13 cellular contexts compared by ENCODE assay signal in the genomic region with DNA sequence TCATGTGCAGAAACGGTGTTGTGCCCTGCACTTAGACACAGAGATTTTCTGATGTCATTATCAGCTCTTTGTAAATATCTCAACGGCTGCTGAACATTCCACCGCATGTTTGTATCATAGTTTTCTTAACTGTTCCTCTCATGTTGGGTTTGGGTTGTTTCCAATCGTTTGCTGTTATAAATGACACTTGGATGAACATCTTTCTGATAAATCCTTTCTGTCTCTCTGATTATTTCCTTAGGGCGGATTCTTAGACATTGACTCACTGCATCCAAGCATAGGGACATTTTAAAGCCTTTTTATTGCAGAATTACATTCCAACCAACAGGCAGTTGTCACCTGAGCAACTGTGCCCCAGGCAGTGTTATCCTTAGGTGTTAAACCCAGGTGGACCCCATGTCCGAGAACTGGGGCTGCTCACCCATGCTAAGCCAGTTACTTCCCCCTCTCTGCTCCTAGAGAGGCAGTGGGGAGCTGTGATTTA. TPM values are rescaled to one million over a fixed set of nuclear protein-coding genes. Genes with fewer than 3 reads are reported as not detected.
DNase-seq lines count a peak whose midpoint lies in the region; ATAC-seq and TF ChIP-seq lines count a peak whose summit lies in the region.
"Had no signal": no experiment of that assay in that cellular context is flagged by ENCODE, and none has a peak within 500 bp of the region (broad histone marks: within the 10 kb centered on the region; RNA-seq: fewer than 3 reads in every experiment).

No MANE protein-coding gene starts in this region.

- H3K36me3 ChIP-seq in RWPE2 (ENCODE audit: low read depth) (peaks cover 6% of the 10 kb centered on the region; the same call in 1 of the 2 replicates), skeletal muscle satellite cell (ENCODE audit: insufficient read depth, low read length) (peaks cover 24% of the 10 kb centered on the region)
- H3K36me3 ChIP-seq: adrenal gland had no signal

- DNase-seq in Caki2 (ENCODE audit: low read depth) (peak; percentile 94), RWPE2 (ENCODE audit: low spot score) (peak; percentile 67), fibroblast of the aortic adventitia (ENCODE audit: low read depth) (peak; percentile 94), HPDE6-E6E7 (ENCODE audit: extremely low spot score) (no peak)
- no peak for DNase-seq in CD4-positive, alpha-beta T cell
- no peak for DNase-seq in stimulated activated naive B cell treated with anti-CD40 and anti-IgM and Interleukin-4, amounts not matched to agents 10 μg/mL and 1 μg/mL and 100 μg/mL, for 72 hours
- DNase-seq: adrenal gland; endodermal cell; NCI-H1105; stimulated activated naive CD8-positive, alpha-beta T cell treated with anti-CD3 and anti-CD28 coated beads, Interleukin-15, amount 100 ng/mL, for 72 hours had no signal

- peak; percentile 72 for ATAC-seq in RWPE2 (ENCODE audit: low read depth)
- ATAC-seq in CD4-positive, alpha-beta T cell (ENCODE audit: poor library complexity): no peak
- no peak for ATAC-seq in HG02759 (IDR thresholded peaks at IDR 0.05; ENCODE audit: unreplicated experiment)
- ATAC-seq in stimulated activated naive B cell treated with anti-CD40 and anti-IgM and Interleukin-4, amounts not matched to agents 10 μg/mL and 1 μg/mL and 100 μg/mL, for 72 hours (replicated peaks): no peak
- ATAC-seq: stimulated activated naive CD8-positive, alpha-beta T cell treated with anti-CD3 and anti-CD28 coated beads, Interleukin-15, amount 100 ng/mL, for 72 hours had no signal

- H3K4me1 Mint-ChIP-seq in CD4-positive, alpha-beta T cell (ENCODE audit: low read depth): no peaks in the 10 kb centered on the region
- H3K4me1 Mint-ChIP-seq in stimulated activated naive B cell treated with anti-CD40 and anti-IgM and Interleukin-4, amounts not matched to agents 10 μg/mL and 1 μg/mL and 100 μg/mL, for 72 hours: no peaks in the 10 kb centered on the region

- CTCF ChIA-PET in CD4-positive, alpha-beta T cell (lab: Charles Lee): no interaction called here

- POLR2A ChIA-PET in CD4-positive, alpha-beta T cell (lab: Charles Lee): interaction anchor here (0.6 kb wide), 1 partner anchor 705 kb away, joined by 3 read pairs; no protein-coding TSS in a partner anchor

- H3K9me3 Mint-ChIP-seq in CD4-positive, alpha-beta T cell: no peaks in the 10 kb centered on the region
- H3K9me3 Mint-ChIP-seq in stimulated activated naive B cell treated with anti-CD40 and anti-IgM and Interleukin-4, amounts not matched to agents 10 μg/mL and 1 μg/mL and 100 μg/mL, for 72 hours: peaks cover 0 to 2% of the 10 kb centered on the region in 2 donors

- TF ChIP-seq CTCF in RWPE2 (IDR thresholded peaks at IDR 0.05; ENCODE audit: poor library complexity, severe bottlenecking) (no peak), fibroblast of the aortic adventitia (IDR thresholded peaks at IDR 0.05; ENCODE audit: insufficient read depth, low read length) (no peak)
- TF ChIP-seq CTCF in CD4-positive, alpha-beta T cell (IDR thresholded peaks at IDR 0.05): no peak

- H3K27ac Mint-ChIP-seq in CD4-positive, alpha-beta T cell: no peak overlapping the region
- no peak overlapping the region for H3K27ac Mint-ChIP-seq in stimulated activated naive B cell treated with anti-CD40 and anti-IgM and Interleukin-4, amounts not matched to agents 10 μg/mL and 1 μg/mL and 100 μg/mL, for 72 hours
- H3K27ac Mint-ChIP-seq: endodermal cell; stimulated activated naive CD8-positive, alpha-beta T cell treated with anti-CD3 and anti-CD28 coated beads, Interleukin-15, amount 100 ng/mL, for 72 hours had no signal

- peak overlapping the region; percentile 91 for H3K27ac ChIP-seq in RWPE2 (ENCODE audit: poor library complexity, severe bottlenecking)
- H3K27ac ChIP-seq in CD4-positive, alpha-beta T cell (ENCODE audit: low read depth, low read length): no peak overlapping the region

- peaks cover 20% of the 10 kb centered on the region for H3K27me3 Mint-ChIP-seq in CD4-positive, alpha-beta T cell
- H3K27me3 Mint-ChIP-seq in stimulated activated naive B cell treated with anti-CD40 and anti-IgM and Interleukin-4, amounts not matched to agents 10 μg/mL and 1 μg/mL and 100 μg/mL, for 72 hours: peaks cover 5 to 13% of the 10 kb centered on the region in 2 donors
- H3K27me3 Mint-ChIP-seq: stimulated activated naive CD8-positive, alpha-beta T cell treated with anti-CD3 and anti-CD28 coated beads, Interleukin-15, amount 100 ng/mL, for 72 hours had no signal

- no peaks in the 10 kb centered on the region for H3K36me3 Mint-ChIP-seq in CD4-positive, alpha-beta T cell (ENCODE audit: low read depth)
- peaks cover 0 to 2% of the 10 kb centered on the region in 2 donors for H3K36me3 Mint-ChIP-seq in stimulated activated naive B cell treated with anti-CD40 and anti-IgM and Interleukin-4, amounts not matched to agents 10 μg/mL and 1 μg/mL and 100 μg/mL, for 72 hours

- H3K27me3 ChIP-seq in RWPE2 (ENCODE audit: insufficient read depth, poor library complexity, severe bottlenecking) (no peaks in the 10 kb centered on the region), skeletal muscle satellite cell (ENCODE audit: control insufficient read depth, insufficient read depth, low read length) (no peaks in the 10 kb centered on the region)
- H3K27me3 ChIP-seq in CD4-positive, alpha-beta T cell (ENCODE audit: control insufficient read depth, insufficient read depth, low read length): no peaks in the 10 kb centered on the region
- H3K27me3 ChIP-seq: adrenal gland had no signal

- H3K9ac ChIP-seq in skeletal muscle satellite cell (ENCODE audit: low read depth, low read length): peak overlapping the region; percentile 68

- intact Hi-C loops in CD4-positive, alpha-beta T cell (cut with DNase I, micrococcal nuclease): no loop called here

- in situ Hi-C loops in Caki2 (cut with HindIII; ENCODE audit: low pct_unique_long_range_greater_than_20kb, low sequenced_read_pairs): no loop called here

- H3K4me3 ChIP-seq in RWPE2 (ENCODE audit: severe bottlenecking) (no peak overlapping the region), fibroblast of the aortic adventitia (ENCODE audit: low read depth, low read length) (no peak overlapping the region), skeletal muscle satellite cell (ENCODE audit: low read length) (peak overlapping the region; percentile 53)
- H3K4me3 ChIP-seq: adrenal gland had no signal

- H3K4me2 ChIP-seq in skeletal muscle satellite cell (ENCODE audit: low read length): peak overlapping the region; percentile 78

- no peak overlapping the region for H3K4me3 Mint-ChIP-seq in CD4-positive, alpha-beta T cell
- H3K4me3 Mint-ChIP-seq in stimulated activated naive B cell treated with anti-CD40 and anti-IgM and Interleukin-4, amounts not matched to agents 10 μg/mL and 1 μg/mL and 100 μg/mL, for 72 hours: no peak overlapping the region
- H3K4me3 Mint-ChIP-seq: endodermal cell; neural crest cell; stimulated activated naive CD8-positive, alpha-beta T cell treated with anti-CD3 and anti-CD28 coated beads, Interleukin-15, amount 100 ng/mL, for 72 hours had no signal

- H3K4me1 ChIP-seq in RWPE2 (ENCODE audit: insufficient read depth, poor library complexity, severe bottlenecking) (peaks cover 47% of the 10 kb centered on the region), skeletal muscle satellite cell (ENCODE audit: control insufficient read depth, insufficient read depth, low read length) (peaks cover 82% of the 10 kb centered on the region)

- H3K9me3 ChIP-seq in RWPE2 (ENCODE audit: severe bottlenecking): no peaks in the 10 kb centered on the region
- no peaks in the 10 kb centered on the region for H3K9me3 ChIP-seq in skeletal muscle satellite cell (replicated peaks; ENCODE audit: low read length)
- peaks cover 1% of the 10 kb centered on the region for H3K9me3 ChIP-seq in CD4-positive, alpha-beta T cell (ENCODE audit: control insufficient read depth, low read length)
- H3K9me3 ChIP-seq: adrenal gland had no signal

RNA-seq across cellular contexts. Expression of a gene that starts 28.5 kb away (rescaled TPM):
- 21.3 and 30.8 TPM in 2 replicates for total RNA-seq in Caki2 (2014; rRNA removed; shearing (Covaris generic); ENCODE audit: low replicate concordance)
- 171 and 188 TPM in 2 replicates for total RNA-seq in fibroblast of the aortic adventitia (ENCODE audit: low replicate concordance)
- 64.6 and 148 TPM in 2 replicates for total RNA-seq in skeletal muscle satellite cell (2012; rRNA removed)
- under 1 TPM; 0.41 to 0.50 TPM for total RNA-seq in CD4-positive, alpha-beta T cell

Comparison
In these comparisons a context has a peak if more than half of its experiments do, and no peak if none do; other contexts are left out.
1. DNase-seq: peak in Caki2 (single experiment), RWPE2 (single experiment) and fibroblast of the aortic adventitia (single experiment); none in CD4-positive, alpha-beta T cell (0 of 10), stimulated activated naive B cell treated with anti-CD40 and anti-IgM and Interleukin-4, amounts not matched to agents 10 μg/mL and 1 μg/mL and 100 μg/mL, for 72 hours (single experiment) and HPDE6-E6E7 (single experiment).
2. RNA of a gene that starts 28.5 kb away (total RNA-seq): 171 to 188 TPM in fibroblast of the aortic adventitia and 21.3 to 30.8 TPM in Caki2; 0.41 to 0.50 TPM in CD4-positive, alpha-beta T cell; every median in the first group is over 10 times any median in the second.